ENCODE assay signal across 15 cellular contexts in genomic region chr2:199261221-199261620, GRCh38.
A peak's percentile ranks its signal among the peaks of the same experiment; 100 is the strongest.
DNase-seq lines count a peak whose midpoint lies in the region; ATAC-seq and TF ChIP-seq lines count a peak whose summit lies in the region.
"Had no signal": no experiment of that assay in that cellular context is flagged by ENCODE, and none has a peak within 500 bp of the region (broad histone marks: within the 10 kb centered on the region; RNA-seq: fewer than 3 reads in every experiment).

No MANE protein-coding gene starts in this region.

- no peak overlapping the region for H3K27ac ChIP-seq in brain microvascular endothelial cell

- no peak overlapping the region for H3K4me3 ChIP-seq in brain microvascular endothelial cell (ENCODE audit: low read depth, low read length)

- H3K9me3 ChIP-seq in T-helper 17 cell (ENCODE audit: control insufficient read depth, low read length, poor library complexity, severe bottlenecking), result peaks cover 7% of the 10 kb centered on the region

- no peak overlapping the region for H3K27ac Mint-ChIP-seq in T-helper 17 cell
- H3K27ac Mint-ChIP-seq: CD14-positive monocyte, memory B cell, T-cell had no signal

- no peaks in the 10 kb centered on the region for H3K27me3 Mint-ChIP-seq in T-helper 17 cell
- H3K27me3 Mint-ChIP-seq: memory B cell, T-cell had no signal

- no peak overlapping the region for H3K4me3 Mint-ChIP-seq in T-helper 17 cell
- H3K4me3 Mint-ChIP-seq: CD14-positive monocyte, memory B cell, T-cell had no signal

- in situ Hi-C loops in brain microvascular endothelial cell (cut with HindIII; ENCODE audit: low pct_ligation_motif_present, low sequenced_read_pairs), result no loop called here

- TF ChIP-seq CTCF in brain microvascular endothelial cell (IDR thresholded peaks at IDR 0.05; ENCODE audit: low read depth, low read length, missing control alignments), result no peak

- H3K36me3 Mint-ChIP-seq in T-helper 17 cell (ENCODE audit: low read depth), result no peaks in the 10 kb centered on the region
- H3K36me3 Mint-ChIP-seq: CD14-positive monocyte, memory B cell, T-cell had no signal

- no peaks in the 10 kb centered on the region for H3K36me3 ChIP-seq in brain microvascular endothelial cell (replicated peaks)

- no peaks in the 10 kb centered on the region for H3K27me3 ChIP-seq in brain microvascular endothelial cell (replicated peaks)

- H3K4me1 Mint-ChIP-seq in T-helper 17 cell, result no peaks in the 10 kb centered on the region
- H3K4me1 Mint-ChIP-seq: CD14-positive monocyte, memory B cell, T-cell had no signal

- ATAC-seq in T-helper 17 cell, result no peak
- ATAC-seq in HG02623 (IDR thresholded peaks at IDR 0.05; ENCODE audit: unreplicated experiment), result no peak
- ATAC-seq: T-cell had no signal

- DNase-seq in DMS153 treated with DMSO at 0.1 percent for 48 hours (lab: John Stamatoyannopoulos, UW; ENCODE audit: unreplicated experiment) (peak; percentile 12), NCI-H1105 (lab: John Stamatoyannopoulos, UW) (peak; percentile 63), brain microvascular endothelial cell (peak; percentile 15), myocyte (ENCODE audit: low read depth) (peak; percentile 72), T-helper 17 cell (no peak), kidney glomerular epithelial cell (lab: John Stamatoyannopoulos, UW) (no peak)
- DNase-seq in activated CD4-positive, alpha-beta T cell treated with anti-CD3 and anti-CD28 coated beads, Interleukin-2, amount 50 U/mL, for 4 hours, result no peak
- DNase-seq: activated CD4-positive, alpha-beta T cell treated with anti-CD3 and anti-CD28 coated beads, Interleukin-2, amount 50 U/mL, for 48 hours; activated gamma-delta T cell treated with Interleukin-2 at 50 U/mL for 16 hours; cortex of kidney; Karpas-422; T-cell had no signal

Comparison
In these comparisons a context has a peak if more than half of its experiments do, and no peak if none do; other contexts are left out.
1. DNase-seq: peak in DMS153 treated with DMSO at 0.1 percent for 48 hours (single experiment), NCI-H1105 (single experiment), brain microvascular endothelial cell (single experiment) and myocyte (single experiment); none in T-helper 17 cell (0 of 3), kidney glomerular epithelial cell (single experiment) and activated CD4-positive, alpha-beta T cell treated with anti-CD3 and anti-CD28 coated beads, Interleukin-2, amount 50 U/mL, for 4 hours (0 of 2).